In genomic region chr10:22723343-22723779, GRCh38 we compare ENCODE assay signal across 10 cellular contexts. TPM values are rescaled to one million over a fixed set of nuclear protein-coding genes. Genes with fewer than 3 reads are reported as not detected.
A peak's percentile ranks its signal among the peaks of the same experiment; 100 is the strongest.
DNase-seq lines count a peak whose midpoint lies in the region; ATAC-seq and TF ChIP-seq lines count a peak whose summit lies in the region.
"Had no signal": no experiment of that assay in that cellular context is flagged by ENCODE, and none has a peak within 500 bp of the region (broad histone marks: within the 10 kb centered on the region; RNA-seq: fewer than 3 reads in every experiment).

No MANE protein-coding gene starts in this region.

- no peak for DNase-seq in lung (ENCODE audit: low spot score)
- DNase-seq in coronary artery (ENCODE audit: low spot score) = no peak
- no peak for DNase-seq in NCI-H226
- DNase-seq in superior temporal gyrus (ENCODE audit: extremely low spot score) = no peak
- no peak for DNase-seq in epidermal melanocyte (ENCODE audit: insufficient read length, low spot score)
- DNase-seq: PC-3 had no signal

- no peaks in the 10 kb centered on the region for H3K27me3 ChIP-seq in lung (ENCODE audit: control insufficient read depth, insufficient read depth)

- H3K36me3 ChIP-seq in lung (ENCODE audit: control insufficient read depth in 2 of 2, insufficient read depth in 2 of 2, low read length in 2 of 2) = no peaks in the 10 kb centered on the region
- H3K36me3 ChIP-seq: neutrophil had no signal

- H3K4me3 ChIP-seq in lung (no peak overlapping the region), coronary artery (no peak overlapping the region)

- TF ChIP-seq CTCF in lung (IDR thresholded peaks at IDR 0.05; ENCODE audit: control extremely low read depth, extremely low read depth) = no peak
- no peak for TF ChIP-seq CTCF in coronary artery (IDR thresholded peaks at IDR 0.05)

- H3K9me3 ChIP-seq in lung (ENCODE audit: control insufficient read depth in 2 of 2, insufficient read depth in 1 of 2, low read length in 1 of 2) = no peaks in the 10 kb centered on the region
- H3K9me3 ChIP-seq: neutrophil had no signal

- no peaks in the 10 kb centered on the region for H3K4me1 ChIP-seq in lung (ENCODE audit: control insufficient read depth in 2 of 2, insufficient read depth in 2 of 2, low read length in 2 of 2)

- 43 to 59% methylated on average over 5 of the region's 5 CpGs for WGBS in lung, 2 donors

- no peak overlapping the region for H3K27ac ChIP-seq in lung (ENCODE audit: low read depth in 1 of 2, low read length in 1 of 2)
- H3K27ac ChIP-seq in coronary artery = no peak overlapping the region
- H3K27ac ChIP-seq: neutrophil had no signal

- ATAC-seq in GM18520 (IDR thresholded peaks at IDR 0.05; ENCODE audit: unreplicated experiment) = peak; percentile 31
- ATAC-seq in GM21619 (IDR thresholded peaks at IDR 0.05; ENCODE audit: unreplicated experiment) = peak; percentile 65
- ATAC-seq in HG03469 (IDR thresholded peaks at IDR 0.05; ENCODE audit: unreplicated experiment) = peak; percentile 60
- peak; percentile 45 for ATAC-seq in lung (ENCODE audit: insufficient read depth, low FRiP score)
- ATAC-seq: PC-3 had no signal

RNA-seq across cellular contexts. Expression of gene PIP4K2A, which starts 9.0 kb away (rescaled TPM):
- total RNA-seq in lung = 10 to 100 TPM; 37.0 to 42.2 TPM
- polyA plus RNA-seq in lung = 10 to 100 TPM in 1 of 2 donors, 1 to 10 TPM in 1; 7.3 to 18.2 TPM
